17 cellular contexts compared by ENCODE assay signal in the genomic region with DNA sequence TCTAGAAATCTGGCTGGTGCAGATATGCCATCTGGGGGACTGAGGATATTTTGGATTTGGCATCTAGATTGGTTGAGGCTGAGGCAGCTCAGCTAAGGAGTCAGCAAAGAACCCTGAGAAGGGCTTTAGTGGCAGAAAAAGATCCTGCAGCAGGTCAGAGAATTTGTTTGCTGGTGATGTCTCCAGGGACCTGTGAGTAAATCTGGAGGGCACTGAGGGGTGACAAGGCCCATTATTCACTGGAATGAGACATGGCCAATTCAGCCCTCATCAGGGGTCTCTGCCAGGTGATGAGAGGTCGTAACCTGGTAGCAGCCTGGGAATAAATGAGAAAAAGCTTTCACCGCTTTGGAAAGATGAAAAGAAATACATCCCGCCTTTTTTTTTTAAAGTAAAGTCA.
DNase-seq lines count a peak whose midpoint lies in the region; TF ChIP-seq lines count a peak whose summit lies in the region.
"Had no signal": no experiment of that assay in that cellular context is flagged by ENCODE, and none has a peak within 500 bp of the region (broad histone marks: within the 10 kb centered on the region; RNA-seq: fewer than 3 reads in every experiment).

No MANE protein-coding gene starts in this region.

- H3K4me3 Mint-ChIP-seq in nephron progenitor cell (no peak overlapping the region), glutamatergic neuron (ENCODE audit: unreplicated experiment) (no peak overlapping the region)
- H3K4me3 Mint-ChIP-seq: B cell; CD4-positive, alpha-beta memory T cell; H9 had no signal

- TF ChIP-seq CTCF in nephron progenitor cell (IDR thresholded peaks at IDR 0.05) (no peak), glutamatergic neuron (IDR thresholded peaks at IDR 0.05; ENCODE audit: partially characterized antibody, unreplicated experiment) (no peak)

- H3K36me3 Mint-ChIP-seq in nephron progenitor cell (ENCODE audit: low read depth) (no peaks in the 10 kb centered on the region), glutamatergic neuron (ENCODE audit: unreplicated experiment) (no peaks in the 10 kb centered on the region)
- H3K36me3 Mint-ChIP-seq: CD4-positive, alpha-beta memory T cell had no signal

- H3K4me1 Mint-ChIP-seq in nephron progenitor cell: peaks cover 27% of the 10 kb centered on the region
- peaks cover 18% of the 10 kb centered on the region for H3K4me1 Mint-ChIP-seq in glutamatergic neuron (ENCODE audit: low read depth, unreplicated experiment)
- H3K4me1 Mint-ChIP-seq: B cell; CD4-positive, alpha-beta memory T cell; H9 had no signal

- DNase-seq in DMS79 treated with DMSO at 0.1 percent for 48 hours (lab: John Stamatoyannopoulos, UW) (peak; percentile 4), DMS79 (lab: John Stamatoyannopoulos, UW) (no peak), NCI-H82 (lab: John Stamatoyannopoulos, UW) (peak; percentile 30), NCI-H82 treated with DMSO at 0.1 percent for 48 hours (lab: John Stamatoyannopoulos, UW; ENCODE audit: unreplicated experiment) (no peak), NCI-H69 (lab: John Stamatoyannopoulos, UW) (peak; percentile 9), nephron progenitor cell (peak; percentile 62), superior temporal gyrus (ENCODE audit: extremely low spot score) (no peak), glutamatergic neuron (no peak)
- DNase-seq: Calu3; CD4-positive, alpha-beta memory T cell; COR-L47; DMS53; EL; GDM1; GM23248; H9 had no signal

- H3K27ac Mint-ChIP-seq in nephron progenitor cell (peak overlapping the region; percentile 37), glutamatergic neuron (ENCODE audit: unreplicated experiment) (no peak overlapping the region)
- H3K27ac Mint-ChIP-seq: B cell; CD4-positive, alpha-beta memory T cell; H9 had no signal

- H3K27me3 Mint-ChIP-seq in nephron progenitor cell (ENCODE audit: low read depth, poor library complexity): peaks cover 77% of the 10 kb centered on the region
- H3K27me3 Mint-ChIP-seq in glutamatergic neuron (ENCODE audit: unreplicated experiment): no peaks in the 10 kb centered on the region

- H3K9me3 Mint-ChIP-seq in nephron progenitor cell: no peaks in the 10 kb centered on the region
- H3K9me3 Mint-ChIP-seq in glutamatergic neuron (ENCODE audit: unreplicated experiment): peaks cover 1% of the 10 kb centered on the region
- H3K9me3 Mint-ChIP-seq: H9 had no signal

Comparison
In these comparisons a context has a peak if more than half of its experiments do, and no peak if none do; other contexts are left out.
1. DNase-seq: peak in DMS79 treated with DMSO at 0.1 percent for 48 hours (single experiment), NCI-H82 (single experiment), NCI-H69 (single experiment) and nephron progenitor cell (single experiment); none in DMS79 (single experiment), NCI-H82 treated with DMSO at 0.1 percent for 48 hours (single experiment), superior temporal gyrus (single experiment) and glutamatergic neuron (single experiment).